In genomic region chr15:80076321-80077318, GRCh38 we compare ENCODE assay signal across 14 cellular contexts. TPM values are rescaled to one million over a fixed set of nuclear protein-coding genes. Genes with fewer than 3 reads are reported as not detected.
A peak's percentile ranks its signal among the peaks of the same experiment; 100 is the strongest.
DNase-seq lines count a peak whose midpoint lies in the region; ATAC-seq and TF ChIP-seq lines count a peak whose summit lies in the region.
"Had no signal": no experiment of that assay in that cellular context is flagged by ENCODE, and none has a peak within 500 bp of the region (broad histone marks: within the 10 kb centered on the region; RNA-seq: fewer than 3 reads in every experiment).

No MANE protein-coding gene starts in this region.

- H3K27me3 ChIP-seq in HUES6 (ENCODE audit: control insufficient read depth, insufficient read depth, low read length) (no peaks in the 10 kb centered on the region), colonic mucosa (no peaks in the 10 kb centered on the region), mucosa of rectum (ENCODE audit: control insufficient read depth in 2 of 2, insufficient read depth in 2 of 2, low read length in 2 of 2) (no peaks in the 10 kb centered on the region), stomach smooth muscle (ENCODE audit: control insufficient read depth in 1 of 2, insufficient read depth in 2 of 2, low read length in 2 of 2) (no peaks in the 10 kb centered on the region)

- H3K4me1 ChIP-seq in HUES6 (ENCODE audit: control insufficient read depth, insufficient read depth, low read length): peaks cover 30% of the 10 kb centered on the region
- H3K4me1 ChIP-seq in colonic mucosa: peaks cover 3% of the 10 kb centered on the region
- H3K4me1 ChIP-seq in mucosa of rectum (ENCODE audit: control insufficient read depth in 2 of 2, insufficient read depth in 2 of 2, low read length in 2 of 2): peaks cover 8 to 24% of the 10 kb centered on the region in 2 donors
- no peaks in the 10 kb centered on the region for H3K4me1 ChIP-seq in stomach smooth muscle (ENCODE audit: control insufficient read depth, insufficient read depth, low read length)

- no peaks in the 10 kb centered on the region for H3K36me3 ChIP-seq in HUES6 (ENCODE audit: control insufficient read depth, insufficient read depth, low read length)
- H3K36me3 ChIP-seq in colonic mucosa: no peaks in the 10 kb centered on the region
- no peaks in the 10 kb centered on the region for H3K36me3 ChIP-seq in mucosa of rectum (ENCODE audit: control insufficient read depth in 2 of 2, insufficient read depth in 2 of 2, low read length in 2 of 2)
- H3K36me3 ChIP-seq in stomach smooth muscle (ENCODE audit: control insufficient read depth in 2 of 2, insufficient read depth in 2 of 2, low read length in 2 of 2): no peaks in the 10 kb centered on the region

- intact Hi-C loops in colonic mucosa (cut with DNase I): no loop called here

- H3K9me3 ChIP-seq in HUES6 (ENCODE audit: control insufficient read depth, insufficient read depth, low read depth, low read length): no peaks in the 10 kb centered on the region
- no peaks in the 10 kb centered on the region for H3K9me3 ChIP-seq in colonic mucosa
- no peaks in the 10 kb centered on the region for H3K9me3 ChIP-seq in mucosa of rectum (ENCODE audit: control insufficient read depth in 2 of 2, low read length in 2 of 2)
- no peaks in the 10 kb centered on the region for H3K9me3 ChIP-seq in stomach smooth muscle (ENCODE audit: control insufficient read depth in 2 of 2, low read length in 2 of 2)

- 0 out of 2 replicates have a peak overlapping the region, but pooled peaks have one; percentile 22 for H3K27ac ChIP-seq in HUES6 (ENCODE audit: low read depth, low read length)
- H3K27ac ChIP-seq in colonic mucosa: peak overlapping the region; percentile 33
- H3K27ac ChIP-seq in mucosa of rectum (ENCODE audit: low read depth in 2 of 2, low read length in 2 of 2): peak overlapping the region; percentile 5 to 60
- peak overlapping the region; percentile 25 for H3K27ac ChIP-seq in stomach smooth muscle (ENCODE audit: low read length)
- H3K27ac ChIP-seq: KMS-11 had no signal

- H3K9ac ChIP-seq in HUES6 (ENCODE audit: low read length) (no peak overlapping the region), colonic mucosa (ENCODE audit: low read depth in 2 of 2, low read length in 2 of 2) (peak overlapping the region in 1 of 2 donors; percentile 2), mucosa of rectum (ENCODE audit: low read depth in 1 of 2, low read length in 2 of 2) (no peak overlapping the region), stomach smooth muscle (ENCODE audit: low read length in 2 of 2) (peak overlapping the region in 1 of 2 donors; percentile 4)
- H3K9ac ChIP-seq: KMS-11 had no signal

- no peak for TF ChIP-seq CTCF in colonic mucosa (IDR thresholded peaks at IDR 0.05)

- no peak overlapping the region for H3K4me3 ChIP-seq in HUES6 (ENCODE audit: low read depth, low read length)
- no peak overlapping the region for H3K4me3 ChIP-seq in colonic mucosa
- peak overlapping the region in 1 of 2 donors; percentile 14 for H3K4me3 ChIP-seq in mucosa of rectum (ENCODE audit: low read length in 2 of 2)
- H3K4me3 ChIP-seq in stomach smooth muscle (ENCODE audit: low read length in 2 of 2): peak overlapping the region; percentile 8 to 41

- DNase-seq in colonic mucosa: peak; percentile 27
- no peak for DNase-seq in activated CD8-positive, alpha-beta memory T cell treated with anti-CD3 and anti-CD28 coated beads for 24 hours
- DNase-seq: CD4-positive, alpha-beta T cell; NCI-H146; NCI-H510A; stimulated activated naive CD4-positive, alpha-beta T cell had no signal

- ATAC-seq in HG02885 (IDR thresholded peaks at IDR 0.05; ENCODE audit: poor library complexity, unreplicated experiment): no peak
- ATAC-seq in HG03039 (IDR thresholded peaks at IDR 0.05; ENCODE audit: unreplicated experiment): no peak
- no peak for ATAC-seq in GM18858 (IDR thresholded peaks at IDR 0.05; ENCODE audit: unreplicated experiment)
- ATAC-seq: Panc1 had no signal

RNA-seq across cellular contexts. Expression of gene ZFAND6, which starts 17.1 kb away (rescaled TPM):
- total RNA-seq in colonic mucosa: 10 to 100 TPM; 56.0 to 82.4 TPM

Comparison
In these comparisons a context has a peak if more than half of its experiments do, and no peak if none do; other contexts are left out.
1. H3K4me3 ChIP-seq: peak in stomach smooth muscle (2 of 2); none in HUES6 (single experiment) and colonic mucosa (single experiment).
2. Peak in every context shown above with its lines, with median percentiles within 50 percentile points of each other: H3K27ac ChIP-seq.